In genomic region chr1:30763654-30764248, GRCh38 we compare ENCODE assay signal across 12 cellular contexts. TPM values are rescaled to one million over a fixed set of nuclear protein-coding genes. Genes with fewer than 3 reads are reported as not detected.
DNase-seq lines count a peak whose midpoint lies in the region; ATAC-seq and TF ChIP-seq lines count a peak whose summit lies in the region.
"Had no signal": no experiment of that assay in that cellular context is flagged by ENCODE, and none has a peak within 500 bp of the region (broad histone marks: within the 10 kb centered on the region; RNA-seq: fewer than 3 reads in every experiment).

No MANE protein-coding gene starts in this region.

- POLR2A ChIA-PET in activated CD4-positive, alpha-beta T cell treated with anti-CD3 and anti-CD28 coated beads for 36 hours (lab: Charles Lee), result interaction anchor here (0.6 kb wide), 1 partner anchor 66 kb away, joined by 3 read pairs; no protein-coding TSS in a partner anchor

- H3K27me3 Mint-ChIP-seq in activated CD4-positive, alpha-beta T cell treated with anti-CD3 and anti-CD28 coated beads for 36 hours, result no peaks in the 10 kb centered on the region
- H3K27me3 Mint-ChIP-seq in mesothelial cell of epicardium (ENCODE audit: low read depth), result no peaks in the 10 kb centered on the region

- no peak for ATAC-seq in activated CD4-positive, alpha-beta T cell treated with anti-CD3 and anti-CD28 coated beads for 36 hours
- no peak for ATAC-seq in GM19035 (IDR thresholded peaks at IDR 0.05; ENCODE audit: unreplicated experiment)

- peak overlapping the region; percentile 48 for H3K27ac Mint-ChIP-seq in activated CD4-positive, alpha-beta T cell treated with anti-CD3 and anti-CD28 coated beads for 36 hours
- H3K27ac Mint-ChIP-seq in mesothelial cell of epicardium, result peak overlapping the region; percentile 67

- peaks cover 79% of the 10 kb centered on the region for H3K4me1 Mint-ChIP-seq in activated CD4-positive, alpha-beta T cell treated with anti-CD3 and anti-CD28 coated beads for 36 hours
- H3K4me1 Mint-ChIP-seq in mesothelial cell of epicardium, result peaks cover 5% of the 10 kb centered on the region

- no peaks in the 10 kb centered on the region for H3K36me3 ChIP-seq in tibial artery
- H3K36me3 ChIP-seq: SJSA1 had no signal

- H3K36me3 Mint-ChIP-seq in activated CD4-positive, alpha-beta T cell treated with anti-CD3 and anti-CD28 coated beads for 36 hours (ENCODE audit: low read depth), result no peaks in the 10 kb centered on the region
- no peaks in the 10 kb centered on the region for H3K36me3 Mint-ChIP-seq in mesothelial cell of epicardium

- no peaks in the 10 kb centered on the region for H3K9me3 Mint-ChIP-seq in activated CD4-positive, alpha-beta T cell treated with anti-CD3 and anti-CD28 coated beads for 36 hours (ENCODE audit: low read depth)
- no peaks in the 10 kb centered on the region for H3K9me3 Mint-ChIP-seq in mesothelial cell of epicardium

- H3K4me1 ChIP-seq in tibial artery, result peaks cover 0 to 37% (median 32%) of the 10 kb centered on the region in 4 donors

- no peaks in the 10 kb centered on the region for H3K27me3 ChIP-seq in tibial artery
- H3K27me3 ChIP-seq: SJSA1 had no signal

- TF ChIP-seq CTCF in mesothelial cell of epicardium (IDR thresholded peaks at IDR 0.05; ENCODE audit: unreplicated experiment) (no peak), tibial artery (IDR thresholded peaks at IDR 0.05) (no peak)

- no peak overlapping the region for H3K4me3 Mint-ChIP-seq in activated CD4-positive, alpha-beta T cell treated with anti-CD3 and anti-CD28 coated beads for 36 hours
- no peak overlapping the region for H3K4me3 Mint-ChIP-seq in mesothelial cell of epicardium

- H3K27ac ChIP-seq in angular gyrus (ENCODE audit: low read depth, low read length) (peak overlapping the region; percentile 94), tibial artery (peak overlapping the region; percentile 72 to 88)
- H3K27ac ChIP-seq: SJSA1 had no signal

- intact Hi-C loops in activated CD4-positive, alpha-beta T cell treated with anti-CD3 and anti-CD28 coated beads for 36 hours (cut with DNase I, micrococcal nuclease), result no loop called here
- intact Hi-C loops in tibial artery (cut with DNase I; ENCODE audit: low total_unique reads), result no loop called here

- CTCF ChIA-PET in activated CD4-positive, alpha-beta T cell treated with anti-CD3 and anti-CD28 coated beads for 36 hours (lab: Charles Lee), result interaction anchor here (3.9 to 12.9 kb wide), 2 partner anchors 17 to 45 kb away, joined by 19 to 158 read pairs; no protein-coding TSS in a partner anchor

- DNase-seq in activated CD4-positive, alpha-beta T cell treated with anti-CD3 and anti-CD28 coated beads for 36 hours, result no peak
- DNase-seq in activated CD4-positive, alpha-beta T cell treated with anti-CD3 and anti-CD28 coated beads for 4 hours, result no peak
- no peak for DNase-seq in mesothelial cell of epicardium (ENCODE audit: low spot score in 2 of 2, unreplicated experiment in 2 of 2)
- DNase-seq in tibial artery, result peak; percentile 60 to 86
- no peak for DNase-seq in activated gamma-delta T cell (lab: John Stamatoyannopoulos, UW)
- DNase-seq in NCI-H1694 (lab: John Stamatoyannopoulos, UW), result no peak
- DNase-seq: activated CD8-positive, alpha-beta memory T cell treated with anti-CD3 and anti-CD28 coated beads, Interleukin-2, amount 50 U/mL, for 48 hours; MM.1S had no signal

- H3K4me3 ChIP-seq in tibial artery, result no peak overlapping the region
- H3K4me3 ChIP-seq: SJSA1 had no signal

- no peaks in the 10 kb centered on the region for H3K9me3 ChIP-seq in tibial artery
- H3K9me3 ChIP-seq: SJSA1 had no signal

RNA-seq across cellular contexts. Expression of gene LAPTM5, which starts 6.2 kb away (rescaled TPM):
- total RNA-seq in activated CD4-positive, alpha-beta T cell treated with anti-CD3 and anti-CD28 coated beads for 36 hours, result 100 to 1,000 TPM; 174 to 214 TPM
- 0.11 TPM in 1 of 3 replicates, not detected in the others for total RNA-seq in mesothelial cell of epicardium
- total RNA-seq: A673, SJSA1 had no signal

RNA-seq across cellular contexts. Expression of gene MATN1, which starts 40.4 kb away (rescaled TPM):
- under 1 TPM; 0.32 to 0.43 TPM for total RNA-seq in activated CD4-positive, alpha-beta T cell treated with anti-CD3 and anti-CD28 coated beads for 36 hours
- 4.0 to 5.6 TPM (median 4.9 TPM) in 3 replicates for total RNA-seq in mesothelial cell of epicardium
- total RNA-seq: A673 had no signal

Comparison
In these comparisons a context has a peak if more than half of its experiments do, and no peak if none do; other contexts are left out.
1. DNase-seq: peak in tibial artery (2 of 2); none in activated CD4-positive, alpha-beta T cell treated with anti-CD3 and anti-CD28 coated beads for 36 hours (single experiment), activated CD4-positive, alpha-beta T cell treated with anti-CD3 and anti-CD28 coated beads for 4 hours (0 of 2), mesothelial cell of epicardium (0 of 2), activated gamma-delta T cell (single experiment) and NCI-H1694 (single experiment).
2. RNA of gene LAPTM5, which starts 6.2 kb away (total RNA-seq): 174 to 214 TPM in activated CD4-positive, alpha-beta T cell treated with anti-CD3 and anti-CD28 coated beads for 36 hours; 0.11 TPM in mesothelial cell of epicardium; every median in the first group is over 100 times any median in the second.